In genomic region chr5:44911501-44911900, GRCh38 we compare ENCODE assay signal across 21 cellular contexts.
DNase-seq lines count a peak whose midpoint lies in the region; ATAC-seq, FAIRE-seq and TF ChIP-seq lines count a peak whose summit lies in the region.
"Had no signal": no experiment of that assay in that cellular context is flagged by ENCODE, and none has a peak within 500 bp of the region (broad histone marks: within the 10 kb centered on the region; RNA-seq: fewer than 3 reads in every experiment).

No MANE protein-coding gene starts in this region.

- H2BK5ac ChIP-seq in H1 (ENCODE audit: low read depth, low read length): no peak overlapping the region

- H3K9me2 ChIP-seq in GM23338 (ENCODE audit: insufficient read depth): no peaks in the 10 kb centered on the region

- TF ChIP-seq EP300 in H1 (IDR thresholded peaks at IDR 0.05; ENCODE audit: borderline replicate concordance in 1 of 2, low read depth in 2 of 2, low read length in 2 of 2) (no peak), HepG2 (IDR thresholded peaks at IDR 0.05; ENCODE audit: low read depth in 2 of 2, low read length in 2 of 2) (no peak), HepG2 (CRISPR knock-in tag; IDR thresholded peaks at IDR 0.05; ENCODE audit: borderline replicate concordance) (no peak)

- no peak overlapping the region for H3K4me3 Mint-ChIP-seq in GM23338
- no peak overlapping the region for H3K4me3 Mint-ChIP-seq in endothelial cell (ENCODE audit: unreplicated experiment)
- H3K4me3 Mint-ChIP-seq: CD4-positive, alpha-beta memory T cell had no signal

- TF ChIP-seq RAD21 in H1 (IDR thresholded peaks at IDR 0.05 in 1 of 2, conservative IDR thresholded peaks at IDR 0.05 in 1 of 2; ENCODE audit: low read depth in 2 of 2, low read length in 2 of 2) (no peak), HepG2 (CRISPR knock-in tag; IDR thresholded peaks at IDR 0.05) (no peak)

- no peak overlapping the region for H2BK120ac ChIP-seq in H1 (replicated peaks; ENCODE audit: low read depth, low read length)

- H3K4me3 ChIP-seq in GM23338 (no peak overlapping the region), HUES6 (ENCODE audit: low read depth, low read length) (no peak overlapping the region), H1 (ENCODE audit: extremely low read depth in 1 of 4, insufficient read depth in 2 of 4, low read depth in 3 of 4, low read length in 4 of 4) (no peak overlapping the region), iPS-18a (ENCODE audit: low read length) (no peak overlapping the region), HepG2 (replicated peaks in 1 of 3; ENCODE audit: insufficient read depth in 1 of 3, low read depth in 2 of 3, low read length in 3 of 3) (no peak overlapping the region)
- H3K4me3 ChIP-seq: K562 had no signal

- H2BK15ac ChIP-seq in H1 (ENCODE audit: low read length): no peak overlapping the region

- no peaks in the 10 kb centered on the region for H3K36me3 Mint-ChIP-seq in GM23338 (ENCODE audit: low read depth)
- H3K36me3 Mint-ChIP-seq in endothelial cell (ENCODE audit: low read depth, unreplicated experiment): no peaks in the 10 kb centered on the region
- H3K36me3 Mint-ChIP-seq: CD4-positive, alpha-beta memory T cell had no signal

- no peaks in the 10 kb centered on the region for H3K79me1 ChIP-seq in H1 (ENCODE audit: low read depth, low read length)

- H3K9me3 Mint-ChIP-seq in GM23338 (peaks cover 3% of the 10 kb centered on the region; the same call in 1 of the 3 replicates), endothelial cell (ENCODE audit: unreplicated experiment) (no peaks in the 10 kb centered on the region)

- 0 out of 2 replicates have a peak, but pooled peaks cover 11% of the 10 kb centered on the region for H3K4me1 ChIP-seq in GM23338 (ENCODE audit: insufficient read depth)
- peaks cover 8% of the 10 kb centered on the region for H3K4me1 ChIP-seq in HUES6 (ENCODE audit: control insufficient read depth, insufficient read depth, low read length)
- H3K4me1 ChIP-seq in H1 (replicated peaks in 1 of 4; ENCODE audit: control insufficient read depth in 3 of 4, insufficient read depth in 4 of 4, low read length in 3 of 4): peaks cover 0 to 4% (median 0%) of the 10 kb centered on the region in 4 experiments; a peak in 1 of 7 replicates
- H3K4me1 ChIP-seq in iPS-18a (ENCODE audit: control insufficient read depth, low read depth, low read length): peaks cover 9% of the 10 kb centered on the region
- H3K4me1 ChIP-seq in HepG2 (ENCODE audit: insufficient read depth, low read length): no peaks in the 10 kb centered on the region
- H3K4me1 ChIP-seq: BE2C had no signal

- H3K4me1 Mint-ChIP-seq in GM23338 (peaks cover 16% of the 10 kb centered on the region; the same call in 2 of the 3 replicates), endothelial cell (ENCODE audit: unreplicated experiment) (no peaks in the 10 kb centered on the region)
- H3K4me1 Mint-ChIP-seq: CD4-positive, alpha-beta memory T cell had no signal

- H3K23ac ChIP-seq in H1 (ENCODE audit: insufficient read length): no peak overlapping the region

- POLR2A ChIA-PET in H1 (lab: Charles Lee; ENCODE audit: partially characterized antibody): interaction anchor here (0.6 kb wide), 1 partner anchor 543 kb away, joined by 3 read pairs; no protein-coding TSS in a partner anchor
- POLR2A ChIA-PET in HepG2 (lab: Yijun Ruan, JAX): no interaction called here

- no peak overlapping the region for H3K56ac ChIP-seq in H1 (replicated peaks; ENCODE audit: insufficient read length, low read depth, low read length)

- H2BK12ac ChIP-seq in H1 (ENCODE audit: low read depth, low read length): no peak overlapping the region

- H3K23me2 ChIP-seq in H1 (ENCODE audit: low read depth, low read length): no peaks in the 10 kb centered on the region

- H4K91ac ChIP-seq in H1 (replicated peaks; ENCODE audit: insufficient read length, low read length): no peak overlapping the region

- H3K27ac ChIP-seq in GM23338 (ENCODE audit: low read depth): peak overlapping the region; percentile 24
- H3K27ac ChIP-seq in HUES6 (ENCODE audit: low read depth, low read length): peak overlapping the region; percentile 43
- H3K27ac ChIP-seq in H1 (ENCODE audit: low read depth, low read length): no peak overlapping the region
- peak overlapping the region; percentile 51 for H3K27ac ChIP-seq in iPS-18a (ENCODE audit: low read length)
- H3K27ac ChIP-seq in HepG2 (ENCODE audit: extremely low read length, insufficient read depth, low read length): no peak overlapping the region
- H3K27ac ChIP-seq: C4-2B had no signal

- TF ChIP-seq POLR2A in H1 (IDR thresholded peaks at IDR 0.05; ENCODE audit: control extremely low read depth in 1 of 2, low read depth in 2 of 2, low read length in 2 of 2) (no peak), HepG2 (IDR thresholded peaks at IDR 0.05; ENCODE audit: insufficient read depth in 1 of 2, low read depth in 2 of 2, low read length in 2 of 2) (no peak)

- H2BK20ac ChIP-seq in H1 (ENCODE audit: low read length): no peak overlapping the region

- DNase-seq in GM23338 (ENCODE audit: low spot score): peak; percentile 66
- DNase-seq in H1 (ENCODE audit: low read depth in 1 of 2, low spot score in 2 of 2): peak in 1 of 2 experiments; percentile 13
- no peak for DNase-seq in activated CD4-positive, CD25-positive, alpha-beta regulatory T cell (lab: John Stamatoyannopoulos, UW)
- no peak for DNase-seq in endothelial cell (ENCODE audit: low spot score)
- DNase-seq in HepG2 (ENCODE audit: low spot score): no peak
- DNase-seq: BE2C; CD4-positive, alpha-beta memory T cell; DMS153; DMS79 treated with DMSO at 0.1 percent for 48 hours; EL; GDM1; H7 had no signal

- peaks cover 2% of the 10 kb centered on the region; the same call in 1 of the 2 replicates for H3K9me3 ChIP-seq in HUES6 (ENCODE audit: control insufficient read depth, insufficient read depth, low read depth, low read length)
- peaks cover 0 to 3% of the 10 kb centered on the region in 2 experiments; a peak in 1 of 4 replicates for H3K9me3 ChIP-seq in H1 (ENCODE audit: insufficient read depth in 2 of 2, low read depth in 1 of 2, low read length in 1 of 2)
- H3K9me3 ChIP-seq in iPS-18a (ENCODE audit: control insufficient read depth, low read depth, low read length): no peaks in the 10 kb centered on the region
- no peaks in the 10 kb centered on the region for H3K9me3 ChIP-seq in HepG2 (ENCODE audit: low read length)
- H3K9me3 ChIP-seq: BE2C had no signal

- H4K8ac ChIP-seq in H1 (ENCODE audit: extremely low read depth, insufficient read depth, low read length): no peak overlapping the region

- BruUV-seq in HepG2 (replicated peaks; lab: Mats Ljungman, UMichigan): no TSS peak

- no peak overlapping the region for H4K5ac ChIP-seq in H1 (ENCODE audit: insufficient read length, low read depth, low read length)

- H3K27me3 Mint-ChIP-seq in GM23338 (ENCODE audit: insufficient read depth, low read depth, poor library complexity) (peaks cover 3% of the 10 kb centered on the region), endothelial cell (ENCODE audit: unreplicated experiment) (no peaks in the 10 kb centered on the region)
- H3K27me3 Mint-ChIP-seq: CD4-positive, alpha-beta memory T cell had no signal

- CTCF ChIA-PET in H1 (lab: Charles Lee; ENCODE audit: partially characterized antibody): no interaction called here
- CTCF ChIA-PET in HepG2 (lab: Yijun Ruan, JAX; ENCODE audit: low intra/inter-chr PET ratio, low total read pairs): no interaction called here

- H3K14ac ChIP-seq in H1 (ENCODE audit: insufficient read length): no peak overlapping the region

- no peak overlapping the region for H3K9ac ChIP-seq in HUES6 (ENCODE audit: low read length)
- H3K9ac ChIP-seq in H1 (replicated peaks in 1 of 4; ENCODE audit: extremely low read depth in 1 of 4, low read depth in 3 of 4, low read length in 3 of 4): no peak overlapping the region
- no peak overlapping the region for H3K9ac ChIP-seq in iPS-18a (ENCODE audit: low read length)
- H3K9ac ChIP-seq in HepG2 (ENCODE audit: insufficient read depth, low read depth, low read length): no peak overlapping the region

- intact Hi-C loops in HepG2 (cut with micrococcal nuclease; ENCODE audit: unreplicated experiment): no loop called here

- no peaks in the 10 kb centered on the region for H3K79me2 ChIP-seq in GM23338 (replicated peaks; ENCODE audit: insufficient read depth)
- H3K79me2 ChIP-seq in H1 (ENCODE audit: control insufficient read depth in 1 of 2, insufficient read depth in 2 of 2, low read length in 2 of 2): no peaks in the 10 kb centered on the region
- H3K79me2 ChIP-seq in HepG2 (ENCODE audit: insufficient read depth, low read length): no peaks in the 10 kb centered on the region

- no peak overlapping the region for H2AK5ac ChIP-seq in H1 (ENCODE audit: low read depth, low read length)

- peak overlapping the region; percentile 5; the same call in 1 of the 2 replicates for H3K4me2 ChIP-seq in GM23338
- no peak overlapping the region for H3K4me2 ChIP-seq in H1 (ENCODE audit: insufficient read depth in 1 of 2, low read depth in 2 of 2, low read length in 2 of 2)
- H3K4me2 ChIP-seq in HepG2 (ENCODE audit: low read depth, low read length): no peak overlapping the region

- no peaks in the 10 kb centered on the region for H3F3A ChIP-seq in GM23338 (replicated peaks; ENCODE audit: low read depth)

- peak overlapping the region; percentile 91 for H3K27ac Mint-ChIP-seq in GM23338
- H3K27ac Mint-ChIP-seq in endothelial cell (ENCODE audit: unreplicated experiment): no peak overlapping the region
- H3K27ac Mint-ChIP-seq: CD4-positive, alpha-beta memory T cell had no signal

- H3K4ac ChIP-seq in H1 (replicated peaks; ENCODE audit: insufficient read length, low read depth, low read length): no peak overlapping the region

- 46% methylated on average over 1 of the region's 1 CpG; no CpG with 5 or more reads in 1 of the 2 experiments for WGBS in H1 (ENCODE audit: extremely low coverage in 1 of 2, insufficient coverage in 1 of 2, insufficient read length in 1 of 2, insufficient replicate concordance in 2 of 2, low coverage in 1 of 2, low lambda C conversion rate in 2 of 2, missing lambda C conversion rate in 1 of 2), 2 experiments
- 23% methylated on average over 1 of the region's 1 CpG for WGBS in HepG2 (ENCODE audit: low lambda C conversion rate)

- no peak overlapping the region; the same call in 1 of the 2 replicates for H2AFZ ChIP-seq in GM23338
- H2AFZ ChIP-seq in H1 (ENCODE audit: low read length): no peak overlapping the region
- no peak overlapping the region for H2AFZ ChIP-seq in HepG2 (ENCODE audit: low read length)

- FAIRE-seq in H1 (lab: Jason Lieb, UNC) (peak; percentile 76), HepG2 (lab: Jason Lieb, UNC) (no peak)
- FAIRE-seq: A204.1, D721Med, GM12892, GM19239, K562 had no signal

- no peak overlapping the region for H3K18ac ChIP-seq in H1 (ENCODE audit: extremely low read depth, low read length)

- H3K36me3 ChIP-seq in GM23338 (ENCODE audit: insufficient read depth): no peaks in the 10 kb centered on the region
- H3K36me3 ChIP-seq in HUES6 (ENCODE audit: control insufficient read depth, insufficient read depth, low read length): no peaks in the 10 kb centered on the region
- H3K36me3 ChIP-seq in H1 (ENCODE audit: control insufficient read depth in 2 of 4, insufficient read depth in 4 of 4, low read length in 3 of 4): no peaks in the 10 kb centered on the region
- no peaks in the 10 kb centered on the region for H3K36me3 ChIP-seq in iPS-18a (ENCODE audit: control insufficient read depth, low read depth, low read length)
- no peaks in the 10 kb centered on the region for H3K36me3 ChIP-seq in HepG2 (replicated peaks in 1 of 2; ENCODE audit: control insufficient read depth in 1 of 2, insufficient read depth in 2 of 2, low read length in 2 of 2)
- H3K36me3 ChIP-seq: BE2C had no signal

- H3K27me3 ChIP-seq in GM23338 (ENCODE audit: insufficient read depth) (no peaks in the 10 kb centered on the region), HUES6 (ENCODE audit: control insufficient read depth, insufficient read depth, low read length) (no peaks in the 10 kb centered on the region), H1 (replicated peaks in 1 of 4; ENCODE audit: control insufficient read depth in 3 of 4, extremely low read depth in 1 of 4, insufficient read depth in 3 of 4, low read length in 3 of 4) (no peaks in the 10 kb centered on the region), iPS-18a (ENCODE audit: control insufficient read depth, insufficient read depth, low read length) (no peaks in the 10 kb centered on the region), HepG2 (ENCODE audit: control insufficient read depth in 1 of 2, insufficient read depth in 2 of 2, low read length in 2 of 2) (no peaks in the 10 kb centered on the region)
- H3K27me3 ChIP-seq: BE2C had no signal

- in situ Hi-C loops in HepG2 (cut with HindIII; ENCODE audit: extremely low pct_ligation_motif_present, low pct_unique_long_range_greater_than_20kb): no loop called here

- ATAC-seq in GM23338: peak; percentile 96
- no peak for ATAC-seq in GM21717 (IDR thresholded peaks at IDR 0.05; ENCODE audit: unreplicated experiment)
- no peak for ATAC-seq in HepG2
- ATAC-seq: K562 had no signal

- TF ChIP-seq CTCF in GM23338 (conservative IDR thresholded peaks at IDR 0.05; ENCODE audit: low read depth in 2 of 2) (no peak), H1 (IDR thresholded peaks at IDR 0.05; ENCODE audit: control extremely low read depth in 1 of 3, insufficient read depth in 1 of 3, low read depth in 1 of 3, low read length in 3 of 3) (no peak), endothelial cell (IDR thresholded peaks at IDR 0.05; ENCODE audit: unreplicated experiment) (no peak), HepG2 (CRISPR knock-in tag; IDR thresholded peaks at IDR 0.05) (no peak)

- H4K20me1 ChIP-seq in GM23338 (replicated peaks; ENCODE audit: insufficient read depth): no peaks in the 10 kb centered on the region
- no peaks in the 10 kb centered on the region for H4K20me1 ChIP-seq in H1 (replicated peaks in 1 of 2; ENCODE audit: control insufficient read depth in 1 of 2, insufficient read depth in 2 of 2, low read length in 2 of 2)
- H4K20me1 ChIP-seq in HepG2 (ENCODE audit: insufficient read depth, low read length): no peaks in the 10 kb centered on the region

Comparison
In these comparisons a context has a peak if more than half of its experiments do, and no peak if none do; other contexts are left out.
1. H3K27ac ChIP-seq: peak in GM23338 (single experiment), HUES6 (single experiment) and iPS-18a (single experiment); none in H1 (single experiment) and HepG2 (single experiment).